Comparison of ENCODE assay signal across 8 cellular contexts in genomic region chr5:149730620-149731331, GRCh38. TPM values are rescaled to one million over a fixed set of nuclear protein-coding genes. Genes with fewer than 3 reads are reported as not detected.
DNase-seq lines count a peak whose midpoint lies in the region; ATAC-seq and TF ChIP-seq lines count a peak whose summit lies in the region.

No MANE protein-coding gene starts in this region.

- H3K4me3 Mint-ChIP-seq in brain (peak overlapping the region; percentile 83 to 92 (median 86)), immature natural killer cell (peak overlapping the region; percentile 83 to 89 (median 85))

- H3K36me3 Mint-ChIP-seq in brain, result no peaks in the 10 kb centered on the region
- H3K36me3 Mint-ChIP-seq in immature natural killer cell, result no peaks in the 10 kb centered on the region

- H3K27me3 Mint-ChIP-seq in brain (peaks cover 66% of the 10 kb centered on the region), immature natural killer cell (ENCODE audit: low read depth in 3 of 3) (peaks cover 0 to 8% (median 2%) of the 10 kb centered on the region in 3 donors)

- ATAC-seq in GM19463 (IDR thresholded peaks at IDR 0.05; ENCODE audit: unreplicated experiment) (peak; percentile 30), HG03571 (IDR thresholded peaks at IDR 0.05; ENCODE audit: unreplicated experiment) (peak; percentile 24)

- no peak for TF ChIP-seq CTCF in brain (conservative IDR thresholded peaks at IDR 0.05)

- peak; percentile 69 for DNase-seq in D341Med (ENCODE audit: low spot score)
- peak; percentile 23 for DNase-seq in T-helper 9 cell
- peak; percentile 47 to 52 (median 51) for DNase-seq in immature natural killer cell
- peak; percentile 27 to 45 for DNase-seq in stimulated activated CD4-positive, alpha-beta T cell treated with anti-CD3 and anti-CD28 coated beads, Interleukin-12 subunit alpha, Interleukin-12 subunit beta, amount 100 ng/mL, for 24 hours (ENCODE audit: low read depth in 2 of 2)
- DNase-seq in DMS79 (lab: John Stamatoyannopoulos, UW), result no peak

- peak overlapping the region in 1 of 5 experiments; percentile 30 for H3K27ac Mint-ChIP-seq in brain
- H3K27ac Mint-ChIP-seq in immature natural killer cell, result no peak overlapping the region

- H3K9me3 Mint-ChIP-seq in brain, result peaks cover 0 to 9% (median 0%) of the 10 kb centered on the region in 5 experiments
- no peaks in the 10 kb centered on the region for H3K9me3 Mint-ChIP-seq in immature natural killer cell

- peaks cover 25% of the 10 kb centered on the region for H3K4me1 Mint-ChIP-seq in brain
- H3K4me1 Mint-ChIP-seq in immature natural killer cell, result peaks cover 2 to 5% of the 10 kb centered on the region in 2 donors

RNA-seq across cellular contexts. Expression of gene PPARGC1B, which starts 0.7 kb away (rescaled TPM):
- polyA plus RNA-seq in brain (ENCODE audit: insufficient read depth, low read depth, low replicate concordance) (0.41 TPM), immature natural killer cell (under 1 TPM in 1 of 3 donors, not detected in 2; 0.62 TPM)
